Comparison of ENCODE assay signal across 38 cellular contexts in genomic region chr1:165563551-165563950, GRCh38. TPM values are rescaled to one million over a fixed set of nuclear protein-coding genes. Genes with fewer than 3 reads are reported as not detected.
"Had no signal": no experiment of that assay in that cellular context is flagged by ENCODE, and none has a peak within 500 bp of the region (broad histone marks: within the 10 kb centered on the region; RNA-seq: fewer than 3 reads in every experiment).

No MANE protein-coding gene starts in this region.

- H3K27ac ChIP-seq: KMS-11 had no signal

- DNase-seq: Karpas-422, Kasumi-1, MG63, MM.1S, MV-4-11, NCI-H1048, NCI-H1092, NCI-H1092 treated with DMSO at 0.1 percent for 48 hours, NCI-H1105, NCI-H1105 treated with DMSO at 0.1 percent for 48 hours, NCI-H1417, NCI-H1417 treated with DMSO at 0.1 percent for 48 hours, NCI-H1436, NCI-H1436 treated with DMSO at 0.1 percent for 48 hours, NCI-H146, NCI-H1694, NCI-H1694 treated with DMSO at 0.1 percent for 48 hours, NCI-H187, NCI-H187 treated with DMSO at 0.1 percent for 48 hours, NCI-H1930, NCI-H2029, NCI-H2029 treated with DMSO at 0.1 percent for 48 hours, NCI-H2081, NCI-H2081 treated with DMSO at 0.1 percent for 48 hours, NCI-H2107, NCI-H2171, NCI-H2171 treated with DMSO at 0.1 percent for 48 hours, NCI-H2227 treated with DMSO at 0.1 percent for 48 hours, NCI-H226, NCI-H345, NCI-H446, NCI-H446 treated with DMSO at 0.1 percent for 48 hours, NCI-H510A had no signal

- H3K36me3 ChIP-seq: MG63 had no signal

- H3K4me3 ChIP-seq: MG63 had no signal

- H3K9me3 ChIP-seq: MG63 had no signal

RNA-seq across cellular contexts. Expression of gene LRRC52, which starts 19.8 kb away (rescaled TPM):
- total RNA-seq: LHCN-M2, M059J, MCF 10A, NCI-H460 had no signal
